In genomic region chr4:108884596-108884995, GRCh38 we compare ENCODE assay signal across 12 cellular contexts.
"Had no signal": no experiment of that assay in that cellular context is flagged by ENCODE, and none has a peak within 500 bp of the region (broad histone marks: within the 10 kb centered on the region; RNA-seq: fewer than 3 reads in every experiment).

No MANE protein-coding gene starts in this region.

- H3K4me1 ChIP-seq: breast epithelium, esophagus muscularis mucosa, right atrium auricular region, thyroid gland had no signal

- DNase-seq: activated B cell treated with CpG ODN at 0.5 μM for 24 hours; activated CD4-positive, alpha-beta T cell treated with anti-CD3 and anti-CD28 coated beads, Interleukin-2, amount 10 ng/mL, durations not matched to agents 24 days and 14 days; activated naive CD4-positive, alpha-beta T cell treated with anti-CD3 and anti-CD28 coated beads, Interleukin-2, amount 50 U/mL, for 16 hours; amygdala; foreskin keratinocyte; mammary epithelial cell; thyroid gland had no signal

- H3K36me3 Mint-ChIP-seq: stimulated activated effector memory CD8-positive, alpha-beta T cell treated with anti-CD3 and anti-CD28 coated beads, Interleukin-12 subunit alpha, Interleukin-12 subunit beta, amount 100 ng/mL, for 72 hours had no signal

- H3K27ac ChIP-seq: breast epithelium, esophagus muscularis mucosa, foreskin keratinocyte, right atrium auricular region, thyroid gland had no signal

- H3K36me3 ChIP-seq: breast epithelium, esophagus muscularis mucosa, right atrium auricular region, thyroid gland had no signal

- H3K4me3 ChIP-seq: breast epithelium, esophagus muscularis mucosa, right atrium auricular region, thyroid gland had no signal

- H3K4me1 Mint-ChIP-seq: activated B cell treated with CpG ODN at 0.5 μM for 24 hours; activated T-helper 17 cell treated with anti-CD3 and anti-CD28 coated beads, Interleukin-2, amount 50 U/mL, for 72 hours; stimulated activated effector memory CD8-positive, alpha-beta T cell treated with anti-CD3 and anti-CD28 coated beads, Interleukin-12 subunit alpha, Interleukin-12 subunit beta, amount 100 ng/mL, for 72 hours had no signal

- H3K27me3 ChIP-seq: breast epithelium, esophagus muscularis mucosa, foreskin keratinocyte, right atrium auricular region, thyroid gland had no signal

- H3K4me3 Mint-ChIP-seq: activated B cell treated with CpG ODN at 0.5 μM for 24 hours; activated T-helper 17 cell treated with anti-CD3 and anti-CD28 coated beads, Interleukin-2, amount 50 U/mL, for 72 hours; stimulated activated effector memory CD8-positive, alpha-beta T cell treated with anti-CD3 and anti-CD28 coated beads, Interleukin-12 subunit alpha, Interleukin-12 subunit beta, amount 100 ng/mL, for 72 hours had no signal

- H3K9me3 Mint-ChIP-seq: activated B cell treated with CpG ODN at 0.5 μM for 24 hours; activated CD4-positive, alpha-beta T cell treated with anti-CD3 and anti-CD28 coated beads, Interleukin-2, amount 10 ng/mL, durations not matched to agents 24 days and 14 days; activated T-helper 17 cell treated with anti-CD3 and anti-CD28 coated beads, Interleukin-2, amount 50 U/mL, for 72 hours; stimulated activated effector memory CD8-positive, alpha-beta T cell treated with anti-CD3 and anti-CD28 coated beads, Interleukin-12 subunit alpha, Interleukin-12 subunit beta, amount 100 ng/mL, for 72 hours had no signal

- H3K9me3 ChIP-seq: breast epithelium, esophagus muscularis mucosa, right atrium auricular region, thyroid gland had no signal

- H3K27me3 Mint-ChIP-seq: activated CD4-positive, alpha-beta T cell treated with anti-CD3 and anti-CD28 coated beads, Interleukin-2, amount 10 ng/mL, durations not matched to agents 24 days and 14 days had no signal

- H3K27ac Mint-ChIP-seq: activated B cell treated with CpG ODN at 0.5 μM for 24 hours; activated CD4-positive, alpha-beta T cell treated with anti-CD3 and anti-CD28 coated beads, Interleukin-2, amount 10 ng/mL, durations not matched to agents 24 days and 14 days; activated T-helper 17 cell treated with anti-CD3 and anti-CD28 coated beads, Interleukin-2, amount 50 U/mL, for 72 hours; stimulated activated effector memory CD8-positive, alpha-beta T cell treated with anti-CD3 and anti-CD28 coated beads, Interleukin-12 subunit alpha, Interleukin-12 subunit beta, amount 100 ng/mL, for 72 hours had no signal
